Comparison of ENCODE assay signal across 33 cellular contexts in genomic region chr20:2545594-2545993, GRCh38. TPM values are rescaled to one million over a fixed set of nuclear protein-coding genes. Genes with fewer than 3 reads are reported as not detected.
"Had no signal": no experiment of that assay in that cellular context is flagged by ENCODE, and none has a peak within 500 bp of the region (broad histone marks: within the 10 kb centered on the region; RNA-seq: fewer than 3 reads in every experiment).

No MANE protein-coding gene starts in this region.

- ATAC-seq: natural killer cell; psoas muscle; right cardiac atrium; sciatic nerve; stimulated activated memory B cell treated with anti-CD40 and anti-IgM and Interleukin-4, amounts not matched to agents 10 μg/mL and 1 μg/mL and 100 μg/mL, for 72 hours; stimulated activated naive CD8-positive, alpha-beta T cell treated with anti-CD3 and anti-CD28 coated beads, Interleukin-15, amount 100 ng/mL, for 72 hours; stimulated activated naive CD8-positive, alpha-beta T cell treated with anti-CD3 and anti-CD28 coated beads, Interleukin-15, Interleukin-2, amounts not matched to agents 100 U/mL and 50 U/mL, for 24 hours; upper lobe of right lung had no signal

- H3K4me1 Mint-ChIP-seq: natural killer cell; neural progenitor cell; stimulated activated naive CD8-positive, alpha-beta T cell treated with anti-CD3 and anti-CD28 coated beads, Interleukin-15, amount 100 ng/mL, for 72 hours had no signal

- DNase-seq: natural killer cell; occipital lobe; ovary; posterior cingulate gyrus; psoas muscle; right cardiac atrium; spleen; stimulated activated CD4-positive, alpha-beta T cell treated with anti-CD3 and anti-CD28 coated beads, Interleukin-12 subunit alpha, Interleukin-12 subunit beta, amount 100 ng/mL, for 4 hours; stimulated activated CD4-positive, alpha-beta T cell treated with anti-CD3 and anti-CD28 coated beads, Interleukin-1b, Interleukin-23, amount 100 ng/mL, for 48 hours; stimulated activated CD4-positive, alpha-beta T cell treated with anti-CD3 and anti-CD28 coated beads, Interleukin-4, amount 100 ng/mL, for 1 hour; stimulated activated CD4-positive, alpha-beta T cell treated with anti-CD3 and anti-CD28 coated beads, Interleukin-4, amount 100 ng/mL, for 4 hours; stimulated activated CD8-positive, alpha-beta memory T cell treated with anti-CD3 and anti-CD28 coated beads, Interleukin-4, amount 100 ng/mL, for 48 hours; stimulated activated naive CD4-positive, alpha-beta T cell; stimulated activated naive CD8-positive, alpha-beta T cell treated with anti-CD3 and anti-CD28 coated beads, Interleukin-15, amount 100 ng/mL, for 72 hours; stimulated activated naive CD8-positive, alpha-beta T cell treated with anti-CD3 and anti-CD28 coated beads, Interleukin-15, Interleukin-2, amounts not matched to agents 100 U/mL and 50 U/mL, for 24 hours; substantia nigra; testis; tibial artery; transverse colon; upper lobe of right lung had no signal

- H3K4me1 ChIP-seq: neural progenitor cell, parathyroid adenoma, psoas muscle, spleen, suprapubic skin, testis, tibial artery, transverse colon, upper lobe of right lung, vagina had no signal

- H3K4me3 ChIP-seq: neural progenitor cell, ovary, psoas muscle, skin epidermis, smooth muscle cell, spleen, suprapubic skin, testis, tibial artery, transverse colon, upper lobe of right lung, vagina had no signal

- H3K79me2 ChIP-seq: parathyroid adenoma had no signal

- H3K4me3 Mint-ChIP-seq: natural killer cell; nephron; neural progenitor cell; stimulated activated memory B cell treated with anti-CD40 and anti-IgM and Interleukin-4, amounts not matched to agents 10 μg/mL and 1 μg/mL and 100 μg/mL, for 72 hours; stimulated activated naive CD8-positive, alpha-beta T cell treated with anti-CD3 and anti-CD28 coated beads, Interleukin-15, amount 100 ng/mL, for 72 hours; type B pancreatic cell had no signal

- H3K36me3 Mint-ChIP-seq: natural killer cell; neural progenitor cell; stimulated activated memory B cell treated with anti-CD40 and anti-IgM and Interleukin-4, amounts not matched to agents 10 μg/mL and 1 μg/mL and 100 μg/mL, for 72 hours; type B pancreatic cell had no signal

- H3K27ac Mint-ChIP-seq: natural killer cell; nephron; neural progenitor cell; progenitor cell of endocrine pancreas; stimulated activated memory B cell treated with anti-CD40 and anti-IgM and Interleukin-4, amounts not matched to agents 10 μg/mL and 1 μg/mL and 100 μg/mL, for 72 hours; stimulated activated naive CD8-positive, alpha-beta T cell treated with anti-CD3 and anti-CD28 coated beads, Interleukin-15, amount 100 ng/mL, for 72 hours; type B pancreatic cell had no signal

- H2AFZ ChIP-seq: neural progenitor cell, parathyroid adenoma had no signal

- H3K36me3 ChIP-seq: neural progenitor cell, ovary, spleen, suprapubic skin, tibial artery, transverse colon, upper lobe of right lung, vagina had no signal

- H3K9me3 ChIP-seq: ovary, psoas muscle, spleen, suprapubic skin, testis, tibial artery, transverse colon, upper lobe of right lung, vagina had no signal

- H3K27ac ChIP-seq: neural progenitor cell, ovary, parathyroid adenoma, psoas muscle, skin epidermis, spleen, suprapubic skin, testis, tibial artery, transverse colon, upper lobe of right lung, vagina had no signal

- H3K27me3 ChIP-seq: ovary, testis, vagina had no signal

- H3K9ac ChIP-seq: neural progenitor cell, parathyroid adenoma had no signal

- H3K4me2 ChIP-seq: neural progenitor cell, smooth muscle cell had no signal

- H3K9me3 Mint-ChIP-seq: natural killer cell; neural progenitor cell; stimulated activated memory B cell treated with anti-CD40 and anti-IgM and Interleukin-4, amounts not matched to agents 10 μg/mL and 1 μg/mL and 100 μg/mL, for 72 hours; stimulated activated naive CD8-positive, alpha-beta T cell treated with anti-CD3 and anti-CD28 coated beads, Interleukin-15, amount 100 ng/mL, for 72 hours; type B pancreatic cell had no signal

RNA-seq across cellular contexts. Expression of gene TMC2, which starts 9.2 kb away (rescaled TPM):
- total RNA-seq: osteoblast, progenitor cell of endocrine pancreas, renal cortical epithelial cell, right cardiac atrium, smooth muscle cell, suprapubic skin, transverse colon, vagina had no signal
- polyA plus RNA-seq: right cardiac atrium, smooth muscle cell had no signal
